Comparison of ENCODE assay signal across 1 cellular context in genomic region chr2:174395284-174395968, GRCh38.
TF ChIP-seq lines count a peak whose summit lies in the region.

SCRN3 (plus strand) TSS chr2:174395730; CDS start chr2:174398284, 2,554 bp downstream.

TF ChIP-seq in HepG2, 621 proteins besides CTCF, POLR2A, EP300 and RAD21 (continued from another document and continues in another):
- TF ChIP-seq TAF1 (CRISPR knock-in tag; IDR thresholded peaks at IDR 0.05) (peak; percentile 78), RFX5 (IDR thresholded peaks at IDR 0.05; ENCODE audit: low read depth, low read length) (peak; percentile 47; the same call in 1 of the 2 replicates), SRY (CRISPR knock-in tag; IDR thresholded peaks at IDR 0.05) (peak; percentile 65; the same call in 1 of the 2 replicates), CAMTA2 (CRISPR knock-in tag; IDR thresholded peaks at IDR 0.05; ENCODE audit: borderline replicate concordance) (0 out of 2 replicates have a peak, but pooled peaks have one; percentile 25), DBP (CRISPR knock-in tag; IDR thresholded peaks at IDR 0.05; ENCODE audit: not compliant biosample characterization) (no peak), REXO4 (CRISPR knock-in tag; IDR thresholded peaks at IDR 0.05; ENCODE audit: borderline replicate concordance) (no peak), NR2C2 (CRISPR knock-in tag; IDR thresholded peaks at IDR 0.05; ENCODE audit: borderline replicate concordance) (peak; percentile 100), ZFY (CRISPR knock-in tag; IDR thresholded peaks at IDR 0.05) (peak; percentile 97), STAG1 (CRISPR knock-in tag; IDR thresholded peaks at IDR 0.05) (no peak; the same call in 1 of the 2 replicates), THYN1 (CRISPR knock-in tag; IDR thresholded peaks at IDR 0.05; ENCODE audit: borderline replicate concordance, low read depth) (no peak), ZNF784 (CRISPR knock-in tag; IDR thresholded peaks at IDR 0.05; ENCODE audit: borderline replicate concordance) (peak; percentile 68), KAT2B (IDR thresholded peaks at IDR 0.05; ENCODE audit: borderline replicate concordance, low read depth, low read length) (no peak), SALL1 (CRISPR knock-in tag; IDR thresholded peaks at IDR 0.05) (peak; percentile 79), ZNF503 (CRISPR knock-in tag; IDR thresholded peaks at IDR 0.05) (peak; percentile 21; the same call in 1 of the 2 replicates), MAFK (conservative IDR thresholded peaks at IDR 0.05 in 1 of 2, IDR thresholded peaks at IDR 0.05 in 1 of 2; ENCODE audit: low read length in 2 of 2) (0 out of 4 replicates have a peak, but pooled peaks have one; percentile 0 to 9), EEA1 (CRISPR knock-in tag; IDR thresholded peaks at IDR 0.05; ENCODE audit: borderline replicate concordance) (no peak), ZNF224 (CRISPR knock-in tag; IDR thresholded peaks at IDR 0.05) (0 out of 2 replicates have a peak, but pooled peaks have one; percentile 46), KDM5B (CRISPR knock-in tag; IDR thresholded peaks at IDR 0.05; ENCODE audit: borderline replicate concordance) (peak; percentile 65; the same call in 1 of the 2 replicates), YEATS4 (CRISPR knock-in tag; IDR thresholded peaks at IDR 0.05; ENCODE audit: borderline replicate concordance) (peak; percentile 74; the same call in 1 of the 2 replicates), ZNF124 (CRISPR knock-in tag; IDR thresholded peaks at IDR 0.05) (peak; percentile 67), MTA1 (CRISPR knock-in tag; IDR thresholded peaks at IDR 0.05; ENCODE audit: borderline replicate concordance) (peak; percentile 33; the same call in 1 of the 2 replicates), SALL2 (CRISPR knock-in tag; IDR thresholded peaks at IDR 0.05) (peak; percentile 86), HDAC2 (CRISPR knock-in tag; IDR thresholded peaks at IDR 0.05) (peak; percentile 73), KDM5A (IDR thresholded peaks at IDR 0.05; ENCODE audit: borderline replicate concordance, low read length) (peak; percentile 93), ZMAT5 (CRISPR knock-in tag; IDR thresholded peaks at IDR 0.05; ENCODE audit: borderline replicate concordance, low read depth) (no peak), ZNF263 (CRISPR knock-in tag; IDR thresholded peaks at IDR 0.05) (no peak), ETV5 (CRISPR knock-in tag; IDR thresholded peaks at IDR 0.05; ENCODE audit: borderline replicate concordance) (peak; percentile 71), ZBTB40 (IDR thresholded peaks at IDR 0.05) (peak; percentile 89), ZBTB40 (CRISPR knock-in tag; IDR thresholded peaks at IDR 0.05) (peak; percentile 58; the same call in 1 of the 2 replicates), SIN3A (IDR thresholded peaks at IDR 0.05; ENCODE audit: borderline replicate concordance, low read depth, low read length) (peak; percentile 96), EZH2 (conservative IDR thresholded peaks at IDR 0.05; ENCODE audit: low read depth, low read length) (no peak), FOXO1 (CRISPR knock-in tag; IDR thresholded peaks at IDR 0.05) (peak; percentile 80; the same call in 1 of the 2 replicates), TRAFD1 (CRISPR knock-in tag; IDR thresholded peaks at IDR 0.05; ENCODE audit: borderline replicate concordance) (peak; percentile 59; the same call in 1 of the 2 replicates), FOXO4 (CRISPR knock-in tag; conservative IDR thresholded peaks at IDR 0.05) (no peak), ZNF3 (CRISPR knock-in tag; IDR thresholded peaks at IDR 0.05) (0 out of 2 replicates have a peak, but pooled peaks have one; percentile 9), ZNF605 (CRISPR knock-in tag; IDR thresholded peaks at IDR 0.05) (peak; percentile 95), LBX2 (CRISPR knock-in tag; IDR thresholded peaks at IDR 0.05; ENCODE audit: borderline replicate concordance) (no peak; the same call in 1 of the 2 replicates), ZNF235 (CRISPR knock-in tag; IDR thresholded peaks at IDR 0.05; ENCODE audit: borderline replicate concordance) (no peak), KAT7 (CRISPR knock-in tag; IDR thresholded peaks at IDR 0.05; ENCODE audit: borderline replicate concordance) (peak; percentile 93), ZNF232 (CRISPR knock-in tag; IDR thresholded peaks at IDR 0.05; ENCODE audit: borderline replicate concordance) (peak; percentile 52; the same call in 1 of the 2 replicates), ZNF264 (CRISPR knock-in tag; IDR thresholded peaks at IDR 0.05) (peak; percentile 61), BCL6 (CRISPR knock-in tag; IDR thresholded peaks at IDR 0.05) (peak; percentile 2; the same call in 1 of the 2 replicates), GATAD2A (CRISPR knock-in tag; IDR thresholded peaks at IDR 0.05) (peak; percentile 68; the same call in 1 of the 2 replicates), HDAC1 (CRISPR knock-in tag; IDR thresholded peaks at IDR 0.05) (peak; percentile 96), ZFP37 (CRISPR knock-in tag; IDR thresholded peaks at IDR 0.05; ENCODE audit: borderline replicate concordance) (no peak), ZNF839 (CRISPR knock-in tag; IDR thresholded peaks at IDR 0.05; ENCODE audit: borderline replicate concordance) (peak; percentile 93; the same call in 1 of the 2 replicates), REPIN1 (CRISPR knock-in tag; IDR thresholded peaks at IDR 0.05; ENCODE audit: borderline replicate concordance, low read depth) (peak; percentile 76; the same call in 1 of the 2 replicates), HHEX (CRISPR knock-in tag; IDR thresholded peaks at IDR 0.05) (no peak), ZBTB21 (CRISPR knock-in tag; IDR thresholded peaks at IDR 0.05) (peak; percentile 93), HOXD1 (CRISPR knock-in tag; IDR thresholded peaks at IDR 0.05) (peak; percentile 39; the same call in 1 of the 2 replicates), ZNF414 (CRISPR knock-in tag; IDR thresholded peaks at IDR 0.05) (peak; percentile 92)
